ENCODE assay signal across 24 cellular contexts in genomic region chr4:120926358-120927025, GRCh38.
"Had no signal": no experiment of that assay in that cellular context is flagged by ENCODE, and none has a peak within 500 bp of the region (broad histone marks: within the 10 kb centered on the region; RNA-seq: fewer than 3 reads in every experiment).

No MANE protein-coding gene starts in this region.

- H3K4me2 ChIP-seq: hepatocyte had no signal

- H3K4me3 Mint-ChIP-seq: naive thymus-derived CD4-positive, alpha-beta T cell; natural killer cell treated with Interleukin-12 subunit alpha and Interleukin-12 subunit beta and Interleukin-15 and Interleukin-18, amount 100 ng/mL, for 72 hours; stimulated activated effector memory CD8-positive, alpha-beta T cell treated with anti-CD3 and anti-CD28 coated beads, Interleukin-12 subunit alpha, Interleukin-12 subunit beta, amount 100 ng/mL, for 72 hours; stimulated activated naive CD8-positive, alpha-beta T cell treated with anti-CD3 and anti-CD28 coated beads, Interleukin-15, Interleukin-2, amounts not matched to agents 100 ng/mL and 50 ng/mL, for 24 hours had no signal

- H3K27ac ChIP-seq: hepatocyte, left ventricle myocardium inferior, ovary, skin epidermis, suprapubic skin, thoracic aorta, tibial artery, upper lobe of right lung had no signal

- DNase-seq: islet precursor cell; left ventricle myocardium inferior; midbrain; mucosa of descending colon; naive thymus-derived CD4-positive, alpha-beta T cell; ovary; retina; right cardiac atrium; stimulated activated CD4-positive, alpha-beta T cell treated with anti-CD3 and anti-CD28 coated beads, Interleukin-12 subunit alpha, Interleukin-12 subunit beta, amount 100 ng/mL, for 4 hours; stimulated activated CD4-positive, alpha-beta T cell treated with anti-CD3 and anti-CD28 coated beads, Interleukin-15, amount 100 ng/mL, for 24 hours; stimulated activated CD4-positive, alpha-beta T cell treated with anti-CD3 and anti-CD28 coated beads, Interleukin-4, amount 100 ng/mL, for 24 hours; stimulated activated naive CD4-positive, alpha-beta T cell; tibial artery; upper lobe of right lung had no signal

- H3K36me3 Mint-ChIP-seq: natural killer cell treated with Interleukin-12 subunit alpha and Interleukin-12 subunit beta and Interleukin-15 and Interleukin-18, amount 100 ng/mL, for 72 hours had no signal

- H3K79me2 ChIP-seq: hepatocyte had no signal

- H3K9me3 Mint-ChIP-seq: natural killer cell treated with Interleukin-12 subunit alpha and Interleukin-12 subunit beta and Interleukin-15 and Interleukin-18, amount 100 ng/mL, for 72 hours; stimulated activated effector memory CD8-positive, alpha-beta T cell treated with anti-CD3 and anti-CD28 coated beads, Interleukin-12 subunit alpha, Interleukin-12 subunit beta, amount 100 ng/mL, for 72 hours; stimulated activated naive CD8-positive, alpha-beta T cell treated with anti-CD3 and anti-CD28 coated beads, Interleukin-15, Interleukin-2, amounts not matched to agents 100 ng/mL and 50 ng/mL, for 24 hours had no signal

- H3K27me3 ChIP-seq: hepatocyte, ovary, suprapubic skin, tibial artery, upper lobe of right lung had no signal

- H2AFZ ChIP-seq: hepatocyte had no signal

- H3K9me3 ChIP-seq: left ventricle myocardium inferior, mucosa of descending colon, ovary, suprapubic skin, thoracic aorta, tibial artery, upper lobe of right lung had no signal

- H3K36me3 ChIP-seq: left ventricle myocardium inferior, ovary, suprapubic skin, thoracic aorta, tibial artery, upper lobe of right lung had no signal

- H3K4me3 ChIP-seq: hepatocyte, left ventricle myocardium inferior, lung, mucosa of descending colon, ovary, skin epidermis, suprapubic skin, thoracic aorta, tibial artery, upper lobe of right lung had no signal

- H3K27ac Mint-ChIP-seq: naive thymus-derived CD4-positive, alpha-beta T cell; natural killer cell treated with Interleukin-12 subunit alpha and Interleukin-12 subunit beta and Interleukin-15 and Interleukin-18, amount 100 ng/mL, for 72 hours; progenitor cell of endocrine pancreas; stimulated activated effector memory CD8-positive, alpha-beta T cell treated with anti-CD3 and anti-CD28 coated beads, Interleukin-12 subunit alpha, Interleukin-12 subunit beta, amount 100 ng/mL, for 72 hours; stimulated activated naive CD8-positive, alpha-beta T cell treated with anti-CD3 and anti-CD28 coated beads, Interleukin-15, Interleukin-2, amounts not matched to agents 100 ng/mL and 50 ng/mL, for 24 hours had no signal

- ATAC-seq: mucosa of descending colon; naive thymus-derived CD4-positive, alpha-beta T cell; right cardiac atrium; sciatic nerve; upper lobe of right lung had no signal
